8 cellular contexts compared by ENCODE assay signal in the genomic region with DNA sequence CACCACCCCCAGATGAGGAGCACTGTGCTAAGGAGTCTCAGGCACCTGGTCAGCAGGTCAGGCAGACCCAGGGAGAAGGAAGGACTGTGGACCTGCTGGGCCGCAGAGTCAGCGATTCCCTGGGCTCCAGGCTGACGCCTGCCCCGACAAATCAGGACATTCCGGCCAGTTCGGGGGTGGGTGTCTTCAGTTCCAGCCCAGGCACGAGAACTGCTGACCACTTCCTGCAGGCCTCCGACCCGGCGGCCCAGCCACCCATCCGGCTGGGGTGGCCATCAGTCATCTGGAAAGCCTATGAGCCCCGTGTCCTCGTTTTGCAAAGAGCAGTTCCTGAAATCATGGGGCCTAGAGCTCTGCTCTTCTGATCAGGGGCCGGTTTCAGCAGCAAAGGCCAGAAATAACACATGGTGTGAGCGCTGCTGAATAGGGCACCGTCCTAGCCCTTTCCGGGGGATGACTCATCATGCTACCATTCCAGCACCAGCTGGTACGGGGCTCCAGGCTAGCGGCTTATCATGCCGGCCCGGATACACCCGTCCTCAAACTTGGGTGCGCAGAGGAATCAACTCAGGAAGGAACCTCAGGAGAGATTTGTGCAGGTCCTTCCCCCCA. TPM values are rescaled to one million over a fixed set of nuclear protein-coding genes. Genes with fewer than 3 reads are reported as not detected.
A peak's percentile ranks its signal among the peaks of the same experiment; 100 is the strongest.
DNase-seq lines count a peak whose midpoint lies in the region; ATAC-seq and TF ChIP-seq lines count a peak whose summit lies in the region.

No MANE protein-coding gene starts in this region.

- H3K4me1 Mint-ChIP-seq in natural killer cell = peaks cover 20 to 28% of the 10 kb centered on the region in 2 donors
- H3K4me1 Mint-ChIP-seq in activated CD4-positive, alpha-beta T cell treated with anti-CD3 and anti-CD28 coated beads for 36 hours = peaks cover 2% of the 10 kb centered on the region

- H3K4me3 Mint-ChIP-seq in natural killer cell = no peak overlapping the region
- no peak overlapping the region for H3K4me3 Mint-ChIP-seq in activated CD4-positive, alpha-beta T cell treated with anti-CD3 and anti-CD28 coated beads for 36 hours

- ATAC-seq in natural killer cell = peak in 2 of 3 donors; percentile 37 to 58
- ATAC-seq in activated CD4-positive, alpha-beta T cell treated with anti-CD3 and anti-CD28 coated beads for 36 hours = no peak

- H3K27me3 Mint-ChIP-seq in natural killer cell (ENCODE audit: low read depth in 2 of 2) = peaks cover 0 to 11% of the 10 kb centered on the region in 2 donors
- H3K27me3 Mint-ChIP-seq in activated CD4-positive, alpha-beta T cell treated with anti-CD3 and anti-CD28 coated beads for 36 hours = no peaks in the 10 kb centered on the region

- peak overlapping the region; percentile 10 for H3K4me3 ChIP-seq in epithelial cell of proximal tubule (ENCODE audit: low read depth, low read length)

- no peaks in the 10 kb centered on the region for H3K9me3 Mint-ChIP-seq in natural killer cell
- no peaks in the 10 kb centered on the region for H3K9me3 Mint-ChIP-seq in activated CD4-positive, alpha-beta T cell treated with anti-CD3 and anti-CD28 coated beads for 36 hours (ENCODE audit: low read depth)

- peak overlapping the region in 1 of 2 donors; percentile 61 for H3K27ac Mint-ChIP-seq in natural killer cell
- no peak overlapping the region for H3K27ac Mint-ChIP-seq in activated CD4-positive, alpha-beta T cell treated with anti-CD3 and anti-CD28 coated beads for 36 hours

- intact Hi-C loops in natural killer cell (cut with micrococcal nuclease) = no loop called here
- intact Hi-C loops in activated CD4-positive, alpha-beta T cell treated with anti-CD3 and anti-CD28 coated beads for 36 hours (cut with DNase I, micrococcal nuclease) = no loop called here

- DNase-seq in NCI-H82 (lab: John Stamatoyannopoulos, UW) (peak; percentile 4), NCI-H82 treated with DMSO at 0.1 percent for 48 hours (lab: John Stamatoyannopoulos, UW; ENCODE audit: unreplicated experiment) (no peak), NOMO-1 treated with dmso at 0.1 percent for 144 hours (lab: John Stamatoyannopoulos, UW; ENCODE audit: unreplicated experiment) (peak; percentile 64), epithelial cell of proximal tubule (ENCODE audit: low read depth) (no peak), natural killer cell (no peak), cerebellum (ENCODE audit: low spot score) (no peak), GM20000 (ENCODE audit: low spot score) (no peak)
- DNase-seq in activated CD4-positive, alpha-beta T cell treated with anti-CD3 and anti-CD28 coated beads for 36 hours = no peak

- TF ChIP-seq CTCF in epithelial cell of proximal tubule (conservative IDR thresholded peaks at IDR 0.05; ENCODE audit: low read depth, low read length) (no peak), natural killer cell (IDR thresholded peaks at IDR 0.05) (no peak), GM20000 (IDR thresholded peaks at IDR 0.05; ENCODE audit: extremely low read depth, missing control alignments) (no peak)

- POLR2A ChIA-PET in activated CD4-positive, alpha-beta T cell treated with anti-CD3 and anti-CD28 coated beads for 36 hours (lab: Charles Lee) = no interaction called here

- no peaks in the 10 kb centered on the region for H3K36me3 Mint-ChIP-seq in natural killer cell
- no peaks in the 10 kb centered on the region for H3K36me3 Mint-ChIP-seq in activated CD4-positive, alpha-beta T cell treated with anti-CD3 and anti-CD28 coated beads for 36 hours (ENCODE audit: low read depth)

- CTCF ChIA-PET in activated CD4-positive, alpha-beta T cell treated with anti-CD3 and anti-CD28 coated beads for 36 hours (lab: Charles Lee) = interaction anchor here (0.6 to 2.7 kb wide), 2 partner anchors 12 to 15 kb away, joined by 3 to 14 read pairs; no protein-coding TSS in a partner anchor

RNA-seq across cellular contexts. Expression of a gene that starts 7.8 kb away (rescaled TPM):
- 6.2 and 8.6 TPM in 2 replicates for total RNA-seq in epithelial cell of proximal tubule
- total RNA-seq in natural killer cell = 10 to 100 TPM; 50.1 to 61.7 (median 54.9) TPM
- total RNA-seq in cerebellum = 5.6 TPM
- total RNA-seq in activated CD4-positive, alpha-beta T cell treated with anti-CD3 and anti-CD28 coated beads for 36 hours = 10 to 100 TPM; 11.1 to 18.3 TPM

RNA-seq across cellular contexts. Expression of a gene that starts 32.6 kb away (rescaled TPM):
- total RNA-seq in epithelial cell of proximal tubule (1.0 TPM in 1 of 2 replicates, not detected in the other), natural killer cell (1 to 10 TPM in 2 of 3 donors, under 1 TPM in 1; 0.71 to 2.8 (median 1.3) TPM), cerebellum (14.2 TPM)
- total RNA-seq in activated CD4-positive, alpha-beta T cell treated with anti-CD3 and anti-CD28 coated beads for 36 hours = under 1 TPM; 0.58 to 0.64 TPM

Comparison
In these comparisons a context has a peak if more than half of its experiments do, and no peak if none do; other contexts are left out.
1. DNase-seq: peak in NCI-H82 (single experiment) and NOMO-1 treated with dmso at 0.1 percent for 144 hours (single experiment); none in NCI-H82 treated with DMSO at 0.1 percent for 48 hours (single experiment), epithelial cell of proximal tubule (single experiment), natural killer cell (single experiment), cerebellum (single experiment), activated CD4-positive, alpha-beta T cell treated with anti-CD3 and anti-CD28 coated beads for 36 hours (single experiment) and GM20000 (single experiment).